18 cellular contexts compared by ENCODE assay signal in genomic region chr12:46101121-46101869, GRCh38.
DNase-seq lines count a peak whose midpoint lies in the region; ATAC-seq and TF ChIP-seq lines count a peak whose summit lies in the region.
"Had no signal": no experiment of that assay in that cellular context is flagged by ENCODE, and none has a peak within 500 bp of the region (broad histone marks: within the 10 kb centered on the region; RNA-seq: fewer than 3 reads in every experiment).

No MANE protein-coding gene starts in this region.

- no peak overlapping the region for H4K8ac ChIP-seq in neuronal stem cell (ENCODE audit: low read depth, low read length)

- TF ChIP-seq CTCF in endodermal cell (conservative IDR thresholded peaks at IDR 0.05), result no peak

- no peak overlapping the region for H3K18ac ChIP-seq in neuronal stem cell (ENCODE audit: low read length)

- H3K4me1 Mint-ChIP-seq in endodermal cell, result no peaks in the 10 kb centered on the region
- H3K4me1 Mint-ChIP-seq in activated naive CD4-positive, alpha-beta T cell treated with anti-CD3 and anti-CD28 coated beads for 36 hours (ENCODE audit: low read depth), result no peaks in the 10 kb centered on the region
- H3K4me1 Mint-ChIP-seq: CD4-positive, CD25-positive, alpha-beta regulatory T cell had no signal

- H3K36me3 ChIP-seq in endodermal cell (ENCODE audit: control insufficient read depth, insufficient read depth, low read length) (no peaks in the 10 kb centered on the region), neuronal stem cell (replicated peaks in 1 of 2; ENCODE audit: control insufficient read depth in 2 of 2, insufficient read depth in 2 of 2, low read length in 2 of 2) (no peaks in the 10 kb centered on the region)
- H3K36me3 ChIP-seq: heart left ventricle, upper lobe of right lung had no signal

- H3K9me3 ChIP-seq in endodermal cell (ENCODE audit: control insufficient read depth, low read length) (no peaks in the 10 kb centered on the region), neuronal stem cell (replicated peaks in 1 of 2; ENCODE audit: control insufficient read depth in 2 of 2, insufficient read depth in 1 of 2, low read depth in 1 of 2, low read length in 2 of 2) (no peaks in the 10 kb centered on the region)
- H3K9me3 ChIP-seq: upper lobe of right lung had no signal

- DNase-seq in DMS53 (lab: John Stamatoyannopoulos, UW) (peak; percentile 43), DMS53 treated with DMSO at 0.1 percent for 48 hours (lab: John Stamatoyannopoulos, UW; ENCODE audit: unreplicated experiment) (no peak), NCI-H226 (peak; percentile 31), endodermal cell (peak; percentile 52), neuronal stem cell (ENCODE audit: low spot score) (no peak)
- DNase-seq in activated naive CD4-positive, alpha-beta T cell treated with anti-CD3 and anti-CD28 coated beads for 36 hours, result no peak
- DNase-seq: 8988T; activated gamma-delta T cell; CD4-positive, CD25-positive, alpha-beta regulatory T cell; heart left ventricle; NCI-H345; stimulated activated CD4-positive, alpha-beta T cell treated with anti-CD3 and anti-CD28 coated beads, Interleukin-12 subunit alpha, Interleukin-12 subunit beta, amount 100 ng/mL, for 4 hours; stimulated activated naive CD8-positive, alpha-beta T cell treated with anti-CD3 and anti-CD28 coated beads, Interleukin-15, Interleukin-2, amounts not matched to agents 100 U/mL and 50 U/mL, for 24 hours; upper lobe of right lung had no signal

- H3K9me3 Mint-ChIP-seq in endodermal cell, result peaks cover 2% of the 10 kb centered on the region
- H3K9me3 Mint-ChIP-seq in activated naive CD4-positive, alpha-beta T cell treated with anti-CD3 and anti-CD28 coated beads for 36 hours, result no peaks in the 10 kb centered on the region

- H2BK120ac ChIP-seq in neuronal stem cell (ENCODE audit: low read depth, low read length), result no peak overlapping the region

- H3K27ac ChIP-seq in endodermal cell (ENCODE audit: low read depth, low read length) (no peak overlapping the region), neuronal stem cell (replicated peaks; ENCODE audit: low read length) (no peak overlapping the region)
- H3K27ac ChIP-seq: coronary artery, heart left ventricle, upper lobe of right lung had no signal

- no peak overlapping the region for H2AFZ ChIP-seq in neuronal stem cell (ENCODE audit: low read length)

- no peak overlapping the region for H3K4ac ChIP-seq in neuronal stem cell (ENCODE audit: low read length)

- no peak overlapping the region for H3K4me3 Mint-ChIP-seq in endodermal cell
- H3K4me3 Mint-ChIP-seq in activated naive CD4-positive, alpha-beta T cell treated with anti-CD3 and anti-CD28 coated beads for 36 hours, result no peak overlapping the region
- H3K4me3 Mint-ChIP-seq: CD4-positive, CD25-positive, alpha-beta regulatory T cell had no signal

- H3K36me3 Mint-ChIP-seq in endodermal cell (ENCODE audit: low read depth), result no peaks in the 10 kb centered on the region
- H3K36me3 Mint-ChIP-seq in activated naive CD4-positive, alpha-beta T cell treated with anti-CD3 and anti-CD28 coated beads for 36 hours (ENCODE audit: low read depth), result no peaks in the 10 kb centered on the region
- H3K36me3 Mint-ChIP-seq: CD4-positive, CD25-positive, alpha-beta regulatory T cell had no signal

- H3K27ac Mint-ChIP-seq in endodermal cell, result no peak overlapping the region
- H3K27ac Mint-ChIP-seq in activated naive CD4-positive, alpha-beta T cell treated with anti-CD3 and anti-CD28 coated beads for 36 hours, result no peak overlapping the region
- H3K27ac Mint-ChIP-seq: CD4-positive, CD25-positive, alpha-beta regulatory T cell had no signal

- CTCF ChIA-PET in activated naive CD4-positive, alpha-beta T cell treated with anti-CD3 and anti-CD28 coated beads for 36 hours (lab: Charles Lee), result no interaction called here

- intact Hi-C loops in activated naive CD4-positive, alpha-beta T cell treated with anti-CD3 and anti-CD28 coated beads for 36 hours (cut with micrococcal nuclease), result no loop called here

- no peak overlapping the region for H3K23ac ChIP-seq in neuronal stem cell (ENCODE audit: low read depth, low read length, poor library complexity)

- H3K27me3 Mint-ChIP-seq in endodermal cell (ENCODE audit: insufficient read depth), result no peaks in the 10 kb centered on the region
- peaks cover under 1% of the 10 kb centered on the region for H3K27me3 Mint-ChIP-seq in activated naive CD4-positive, alpha-beta T cell treated with anti-CD3 and anti-CD28 coated beads for 36 hours (ENCODE audit: low read depth)

- H2BK15ac ChIP-seq in neuronal stem cell (ENCODE audit: low read length), result peak overlapping the region; percentile 17

- H3K4me1 ChIP-seq in endodermal cell (ENCODE audit: control insufficient read depth, insufficient read depth, low read length), result no peaks in the 10 kb centered on the region
- no peaks in the 10 kb centered on the region for H3K4me1 ChIP-seq in neuronal stem cell (ENCODE audit: control insufficient read depth in 2 of 2, insufficient read depth in 1 of 2, low read depth in 1 of 2, low read length in 2 of 2)
- H3K4me1 ChIP-seq: heart left ventricle, upper lobe of right lung had no signal

- no peaks in the 10 kb centered on the region for H3K27me3 ChIP-seq in endodermal cell (ENCODE audit: control insufficient read depth, insufficient read depth, low read length, poor library complexity, severe bottlenecking)
- H3K27me3 ChIP-seq in neuronal stem cell (ENCODE audit: control insufficient read depth in 3 of 3, insufficient read depth in 3 of 3, low read depth in 1 of 3, low read length in 3 of 3), result no peaks in the 10 kb centered on the region
- H3K27me3 ChIP-seq: heart left ventricle, upper lobe of right lung had no signal

- 88 to 90% methylated on average over 2 to 6 of the region's 6 CpGs for WGBS in endodermal cell (ENCODE audit: insufficient coverage in 1 of 2, insufficient read length in 1 of 2), 2 experiments
- WGBS in neuronal stem cell (ENCODE audit: extremely low coverage in 2 of 2, insufficient read length in 2 of 2, insufficient replicate concordance in 1 of 2), 2 donors, result no CpG with 5 or more reads among the region's 6 CpGs

- no peak overlapping the region for H2BK5ac ChIP-seq in neuronal stem cell (ENCODE audit: low read length)

- ATAC-seq in HG03521 (IDR thresholded peaks at IDR 0.05; ENCODE audit: unreplicated experiment) (no peak), HG02798 (IDR thresholded peaks at IDR 0.05; ENCODE audit: poor library complexity, unreplicated experiment) (no peak)
- ATAC-seq: activated CD4-positive, CD25-positive, alpha-beta regulatory T cell treated with anti-CD3 and anti-CD28 coated beads, Interleukin-2, amount 50 U/mL, for 24 hours; heart left ventricle; stimulated activated naive CD8-positive, alpha-beta T cell treated with anti-CD3 and anti-CD28 coated beads, Interleukin-15, Interleukin-2, amounts not matched to agents 100 U/mL and 50 U/mL, for 24 hours; upper lobe of right lung had no signal

- H3K79me1 ChIP-seq in neuronal stem cell (ENCODE audit: low read depth, low read length), result no peaks in the 10 kb centered on the region

- no peak overlapping the region for H2BK12ac ChIP-seq in neuronal stem cell (ENCODE audit: low read length)

- H3K14ac ChIP-seq in neuronal stem cell (ENCODE audit: low read length), result no peak overlapping the region

- H3K4me3 ChIP-seq in endodermal cell (ENCODE audit: low read length) (no peak overlapping the region), neuronal stem cell (ENCODE audit: low read length in 2 of 2) (no peak overlapping the region)
- H3K4me3 ChIP-seq: coronary artery, heart left ventricle, upper lobe of right lung had no signal

- peak overlapping the region; percentile 45 for H2AK5ac ChIP-seq in neuronal stem cell (ENCODE audit: low read depth, low read length)

- H4K91ac ChIP-seq in neuronal stem cell (ENCODE audit: low read depth, low read length, poor library complexity), result no peak overlapping the region

- H3K9ac ChIP-seq in endodermal cell (ENCODE audit: extremely low read depth, low read length, poor library complexity, severe bottlenecking), result no peak overlapping the region
- H3K9ac ChIP-seq in neuronal stem cell (ENCODE audit: low read depth, low read length, poor library complexity), result no peak overlapping the region

- no peak overlapping the region for H3K4me2 ChIP-seq in neuronal stem cell (ENCODE audit: insufficient read depth, low read length, poor library complexity, severe bottlenecking)

Comparison
In these comparisons a context has a peak if more than half of its experiments do, and no peak if none do; other contexts are left out.
1. DNase-seq: peak in DMS53 (single experiment), NCI-H226 (single experiment) and endodermal cell (single experiment); none in DMS53 treated with DMSO at 0.1 percent for 48 hours (single experiment), neuronal stem cell (single experiment) and activated naive CD4-positive, alpha-beta T cell treated with anti-CD3 and anti-CD28 coated beads for 36 hours (single experiment).